ENCODE assay signal across 19 cellular contexts in the genomic region with DNA sequence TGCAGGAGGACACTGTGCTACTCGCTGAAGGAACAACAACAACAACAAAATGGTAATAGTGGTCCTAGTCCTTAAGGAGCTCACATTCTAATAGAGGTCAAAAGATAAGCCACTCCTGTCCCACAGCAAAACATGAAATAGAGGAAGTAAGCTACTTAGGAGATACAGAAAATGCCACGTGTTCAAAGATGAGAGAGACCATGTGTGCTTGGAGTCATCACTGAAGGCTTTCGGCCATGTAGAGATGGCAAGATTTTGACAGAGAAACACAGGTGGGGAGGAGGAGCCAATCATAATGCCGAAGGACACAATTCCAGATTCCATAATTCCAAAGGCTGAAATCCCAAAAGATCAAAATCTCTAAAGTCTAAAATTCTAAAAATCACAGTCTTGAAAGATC. TPM values are rescaled to one million over a fixed set of nuclear protein-coding genes. Genes with fewer than 3 reads are reported as not detected.
"Had no signal": no experiment of that assay in that cellular context is flagged by ENCODE, and none has a peak within 500 bp of the region (broad histone marks: within the 10 kb centered on the region; RNA-seq: fewer than 3 reads in every experiment).

No MANE protein-coding gene starts in this region.

- H3K27ac Mint-ChIP-seq: nephron had no signal

- H3K4me3 Mint-ChIP-seq: nephron had no signal

- ATAC-seq: gastrocnemius medialis, heart right ventricle, left lung had no signal

- H3K9me3 ChIP-seq: adrenal gland, gastrocnemius medialis, heart right ventricle, left lung, sigmoid colon had no signal

- H3K27ac ChIP-seq: adrenal gland, gastrocnemius medialis, heart right ventricle, left lung, sigmoid colon had no signal

- H3K4me1 Mint-ChIP-seq: nephron had no signal

- H3K4me1 ChIP-seq: adrenal gland, gastrocnemius medialis, heart right ventricle, left lung, sigmoid colon had no signal

- H3K27me3 ChIP-seq: adrenal gland, gastrocnemius medialis, heart right ventricle, left lung, sigmoid colon had no signal

- H3K4me3 ChIP-seq: adrenal gland, gastrocnemius medialis, heart right ventricle, left lung, sigmoid colon had no signal

- DNase-seq: activated CD4-positive, alpha-beta T cell treated with anti-CD3 and anti-CD28 coated beads for 4 hours; activated naive CD4-positive, alpha-beta T cell treated with anti-CD3 and anti-CD28 coated beads, Interleukin-2, amount 50 U/mL, for 16 hours; adrenal gland; effector CD4-positive, alpha-beta T cell; gastrocnemius medialis; heart right ventricle; left lung; mesenchymal stem cell; sigmoid colon; stimulated activated CD4-positive, alpha-beta T cell treated with anti-CD3 and anti-CD28 coated beads, Interleukin-2, amount 100 ng/mL, for 24 hours; stimulated activated naive CD4-positive, alpha-beta T cell; T-helper 9 cell had no signal

- H3K36me3 ChIP-seq: adrenal gland, gastrocnemius medialis, heart right ventricle, left lung, sigmoid colon had no signal

- FAIRE-seq: colon, endothelial cell of umbilical vein, islet of Langerhans had no signal

- H3K9me3 Mint-ChIP-seq: nephron had no signal

RNA-seq across cellular contexts. Expression of gene GABRR3, which starts 38.1 kb away (rescaled TPM):
- total RNA-seq: cardiac septum, endothelial cell of umbilical vein, gastrocnemius medialis, heart right ventricle, left lung, osteoblast, pulmonary artery endothelial cell, sigmoid colon had no signal
